11 cellular contexts compared by ENCODE assay signal in the genomic region with DNA sequence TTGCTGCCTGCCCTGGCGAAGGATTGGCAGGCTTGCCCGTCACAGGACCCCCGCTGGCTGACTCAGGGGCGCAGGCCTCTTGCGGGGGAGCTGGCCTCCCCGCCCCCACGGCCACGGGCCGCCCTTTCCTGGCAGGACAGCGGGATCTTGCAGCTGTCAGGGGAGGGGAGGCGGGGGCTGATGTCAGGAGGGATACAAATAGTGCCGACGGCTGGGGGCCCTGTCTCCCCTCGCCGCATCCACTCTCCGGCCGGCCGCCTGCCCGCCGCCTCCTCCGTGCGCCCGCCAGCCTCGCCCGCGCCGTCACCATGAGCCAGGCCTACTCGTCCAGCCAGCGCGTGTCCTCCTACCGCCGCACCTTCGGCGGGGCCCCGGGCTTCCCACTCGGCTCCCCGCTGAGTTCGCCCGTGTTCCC. TPM values are rescaled to one million over a fixed set of nuclear protein-coding genes. Genes with fewer than 3 reads are reported as not detected.
DNase-seq lines count a peak whose midpoint lies in the region; ATAC-seq and TF ChIP-seq lines count a peak whose summit lies in the region.
"Had no signal": no experiment of that assay in that cellular context is flagged by ENCODE, and none has a peak within 500 bp of the region (broad histone marks: within the 10 kb centered on the region; RNA-seq: fewer than 3 reads in every experiment).

A gene (plus strand): TSS at position 223 of the 415 bp plus-strand sequence. CDS start 86 bp downstream, at position 309.

- H3K4me3 ChIP-seq in esophagus squamous epithelium (peak within 1 kb of the TSS; percentile 26 to 56 (median 46)), stomach smooth muscle (ENCODE audit: low read length in 2 of 2) (peak within 1 kb of the TSS; percentile 95 to 98)

- H3K27ac Mint-ChIP-seq in activated CD4-positive, alpha-beta memory T cell treated with anti-CD3 and anti-CD28 coated beads, Interleukin-2, amount 10 ng/mL, durations not matched to agents 7 days and 5 days = no peak within 1 kb of the TSS
- no peak within 1 kb of the TSS for H3K27ac Mint-ChIP-seq in activated CD8-positive, alpha-beta memory T cell treated with anti-CD3 and anti-CD28 coated beads, Interleukin-2, amount 10 ng/mL, durations not matched to agents 7 days and 5 days

- H3K4me1 Mint-ChIP-seq in activated CD4-positive, alpha-beta memory T cell treated with anti-CD3 and anti-CD28 coated beads, Interleukin-2, amount 10 ng/mL, durations not matched to agents 7 days and 5 days = peaks cover 4% of the 10 kb centered on the region
- H3K4me1 Mint-ChIP-seq in activated CD8-positive, alpha-beta memory T cell treated with anti-CD3 and anti-CD28 coated beads, Interleukin-2, amount 10 ng/mL, durations not matched to agents 7 days and 5 days = no peaks in the 10 kb centered on the region

- peak in 2 of 4 donors; percentile 53 to 87 for TF ChIP-seq POLR2A in esophagus squamous epithelium (IDR thresholded peaks at IDR 0.05)

- H3K4me1 ChIP-seq in esophagus squamous epithelium = peaks cover 0 to 24% (median 0%) of the 10 kb centered on the region in 3 donors
- H3K4me1 ChIP-seq in stomach smooth muscle (ENCODE audit: control insufficient read depth, insufficient read depth, low read length) = peaks cover 33% of the 10 kb centered on the region

- H3K27me3 Mint-ChIP-seq in activated CD4-positive, alpha-beta memory T cell treated with anti-CD3 and anti-CD28 coated beads, Interleukin-2, amount 10 ng/mL, durations not matched to agents 7 days and 5 days = peaks cover 53% of the 10 kb centered on the region
- H3K27me3 Mint-ChIP-seq in activated CD8-positive, alpha-beta memory T cell treated with anti-CD3 and anti-CD28 coated beads, Interleukin-2, amount 10 ng/mL, durations not matched to agents 7 days and 5 days = peaks cover 47% of the 10 kb centered on the region

- peak; percentile 80 for DNase-seq in LHCN-M2 (ENCODE audit: low read depth)
- DNase-seq in esophagus squamous epithelium (lab: John Stamatoyannopoulos, UW) = no peak
- no peak for DNase-seq in mesenteric fat pad (ENCODE audit: low spot score)
- no peak for DNase-seq in germinal center (ENCODE audit: low spot score)
- DNase-seq in activated CD4-positive, alpha-beta memory T cell treated with anti-CD3 and anti-CD28 coated beads, Interleukin-2, amount 10 ng/mL, durations not matched to agents 7 days and 5 days = no peak
- no peak for DNase-seq in SK-N-DZ (ENCODE audit: low spot score)
- DNase-seq in activated CD8-positive, alpha-beta memory T cell treated with anti-CD3 and anti-CD28 coated beads, Interleukin-2, amount 10 ng/mL, durations not matched to agents 7 days and 5 days = no peak
- DNase-seq: central memory CD4-positive, alpha-beta T cell had no signal

- H3K4me3 Mint-ChIP-seq in activated CD4-positive, alpha-beta memory T cell treated with anti-CD3 and anti-CD28 coated beads, Interleukin-2, amount 10 ng/mL, durations not matched to agents 7 days and 5 days = no peak within 1 kb of the TSS
- no peak within 1 kb of the TSS for H3K4me3 Mint-ChIP-seq in activated CD8-positive, alpha-beta memory T cell treated with anti-CD3 and anti-CD28 coated beads, Interleukin-2, amount 10 ng/mL, durations not matched to agents 7 days and 5 days

- H3K9ac ChIP-seq in stomach smooth muscle (ENCODE audit: low read length in 2 of 2) = peak within 1 kb of the TSS; percentile 92 to 98
- H3K9ac ChIP-seq: KMS-11 had no signal

- H3K27ac ChIP-seq in esophagus squamous epithelium = peak within 1 kb of the TSS; percentile 71 to 87 (median 85)
- H3K27ac ChIP-seq in stomach smooth muscle (ENCODE audit: low read length) = peak within 1 kb of the TSS; percentile 98
- H3K27ac ChIP-seq: KMS-11 had no signal

- H3K36me3 Mint-ChIP-seq in activated CD4-positive, alpha-beta memory T cell treated with anti-CD3 and anti-CD28 coated beads, Interleukin-2, amount 10 ng/mL, durations not matched to agents 7 days and 5 days (ENCODE audit: low read depth) = no peaks in the 10 kb centered on the region
- H3K36me3 Mint-ChIP-seq in activated CD8-positive, alpha-beta memory T cell treated with anti-CD3 and anti-CD28 coated beads, Interleukin-2, amount 10 ng/mL, durations not matched to agents 7 days and 5 days = no peaks in the 10 kb centered on the region

- POLR2A ChIA-PET in activated CD4-positive, alpha-beta memory T cell treated with anti-CD3 and anti-CD28 coated beads, Interleukin-2, amount 10 ng/mL, durations not matched to agents 7 days and 5 days (lab: Charles Lee) = no interaction called here

- WGBS in esophagus squamous epithelium, 2 donors = 30% methylated on average over 10 of the region's 39 CpGs; no CpG with 5 or more reads in 1 of the 2 donors

- H3K36me3 ChIP-seq in esophagus squamous epithelium (no peaks in the 10 kb centered on the region), stomach smooth muscle (ENCODE audit: control insufficient read depth in 2 of 2, insufficient read depth in 2 of 2, low read length in 2 of 2) (peaks cover 27 to 34% of the 10 kb centered on the region in 2 donors)

- intact Hi-C loops in esophagus squamous epithelium (cut with DNase I) = no loop called here

- H3K9me3 Mint-ChIP-seq in activated CD4-positive, alpha-beta memory T cell treated with anti-CD3 and anti-CD28 coated beads, Interleukin-2, amount 10 ng/mL, durations not matched to agents 7 days and 5 days = no peaks in the 10 kb centered on the region
- H3K9me3 Mint-ChIP-seq in activated CD8-positive, alpha-beta memory T cell treated with anti-CD3 and anti-CD28 coated beads, Interleukin-2, amount 10 ng/mL, durations not matched to agents 7 days and 5 days (ENCODE audit: low read depth) = no peaks in the 10 kb centered on the region

- H3K27me3 ChIP-seq in esophagus squamous epithelium (peaks cover 0 to 55% (median 5%) of the 10 kb centered on the region in 4 donors), stomach smooth muscle (ENCODE audit: control insufficient read depth in 1 of 2, insufficient read depth in 2 of 2, low read length in 2 of 2) (peaks cover 0 to 3% of the 10 kb centered on the region in 2 donors)

- no peak for ATAC-seq in activated CD8-positive, alpha-beta memory T cell treated with anti-CD3 and anti-CD28 coated beads, Interleukin-2, amount 10 ng/mL, durations not matched to agents 7 days and 5 days

- CTCF ChIA-PET in activated CD4-positive, alpha-beta memory T cell treated with anti-CD3 and anti-CD28 coated beads, Interleukin-2, amount 10 ng/mL, durations not matched to agents 7 days and 5 days (lab: Charles Lee) = no interaction called here
- CTCF ChIA-PET in activated CD8-positive, alpha-beta memory T cell treated with anti-CD3 and anti-CD28 coated beads, Interleukin-2, amount 10 ng/mL, durations not matched to agents 7 days and 5 days (lab: Charles Lee) = interaction anchor here (0.8 to 1.7 kb wide), 2 partner anchors 15 to 16 kb away, joined by 3 to 4 read pairs; no protein-coding TSS in a partner anchor

- TF ChIP-seq CTCF in esophagus squamous epithelium (IDR thresholded peaks at IDR 0.05) = no peak

- peaks cover 0 to 3% (median 0%) of the 10 kb centered on the region in 3 donors for H3K9me3 ChIP-seq in esophagus squamous epithelium
- no peaks in the 10 kb centered on the region for H3K9me3 ChIP-seq in stomach smooth muscle (ENCODE audit: control insufficient read depth in 2 of 2, low read length in 2 of 2)

RNA-seq across cellular contexts. Expression of the gene that starts here (rescaled TPM):
- total RNA-seq in LHCN-M2 (2014; rRNA removed) (863 and 1,551 TPM in 2 replicates), esophagus squamous epithelium (1,000 to 10,000 TPM in 1 of 4 donors, 100 to 1,000 TPM in 3; 120 to 2,698 (median 303) TPM), mesenteric fat pad (62.5 TPM)
- polyA plus RNA-seq in LHCN-M2 (2012) = 1,873 TPM
- not detected for total RNA-seq in activated CD4-positive, alpha-beta memory T cell treated with anti-CD3 and anti-CD28 coated beads, Interleukin-2, amount 10 ng/mL, durations not matched to agents 7 days and 5 days
- polyA plus RNA-seq in SK-N-DZ (2014; cell fraction: cytosol; rRNA removed) = 0.07 and 3.0 TPM in 2 replicates
- polyA plus RNA-seq in SK-N-DZ (2014; cell fraction: nucleus; rRNA removed) = 0.29 TPM in 1 of 2 replicates, not detected in the other
- total RNA-seq in activated CD8-positive, alpha-beta memory T cell treated with anti-CD3 and anti-CD28 coated beads, Interleukin-2, amount 10 ng/mL, durations not matched to agents 7 days and 5 days = not detected
- total RNA-seq: activated CD8-positive, alpha-beta memory T cell treated with anti-CD3 and anti-CD28 coated beads for 36 hours had no signal

Comparison
In these comparisons a context has a peak if more than half of its experiments do, and no peak if none do; other contexts are left out.
1. RNA of the gene that starts here (total RNA-seq): 863 to 1,551 TPM in LHCN-M2, 120 to 2,698 TPM in esophagus squamous epithelium and 62.5 TPM in mesenteric fat pad (single experiment); not detected in activated CD4-positive, alpha-beta memory T cell treated with anti-CD3 and anti-CD28 coated beads, Interleukin-2, amount 10 ng/mL, durations not matched to agents 7 days and 5 days and not detected in activated CD8-positive, alpha-beta memory T cell treated with anti-CD3 and anti-CD28 coated beads, Interleukin-2, amount 10 ng/mL, durations not matched to agents 7 days and 5 days; every median in the first group is over 10 times any median in the second.